ENCODE assay signal across 8 cellular contexts in the genomic region with DNA sequence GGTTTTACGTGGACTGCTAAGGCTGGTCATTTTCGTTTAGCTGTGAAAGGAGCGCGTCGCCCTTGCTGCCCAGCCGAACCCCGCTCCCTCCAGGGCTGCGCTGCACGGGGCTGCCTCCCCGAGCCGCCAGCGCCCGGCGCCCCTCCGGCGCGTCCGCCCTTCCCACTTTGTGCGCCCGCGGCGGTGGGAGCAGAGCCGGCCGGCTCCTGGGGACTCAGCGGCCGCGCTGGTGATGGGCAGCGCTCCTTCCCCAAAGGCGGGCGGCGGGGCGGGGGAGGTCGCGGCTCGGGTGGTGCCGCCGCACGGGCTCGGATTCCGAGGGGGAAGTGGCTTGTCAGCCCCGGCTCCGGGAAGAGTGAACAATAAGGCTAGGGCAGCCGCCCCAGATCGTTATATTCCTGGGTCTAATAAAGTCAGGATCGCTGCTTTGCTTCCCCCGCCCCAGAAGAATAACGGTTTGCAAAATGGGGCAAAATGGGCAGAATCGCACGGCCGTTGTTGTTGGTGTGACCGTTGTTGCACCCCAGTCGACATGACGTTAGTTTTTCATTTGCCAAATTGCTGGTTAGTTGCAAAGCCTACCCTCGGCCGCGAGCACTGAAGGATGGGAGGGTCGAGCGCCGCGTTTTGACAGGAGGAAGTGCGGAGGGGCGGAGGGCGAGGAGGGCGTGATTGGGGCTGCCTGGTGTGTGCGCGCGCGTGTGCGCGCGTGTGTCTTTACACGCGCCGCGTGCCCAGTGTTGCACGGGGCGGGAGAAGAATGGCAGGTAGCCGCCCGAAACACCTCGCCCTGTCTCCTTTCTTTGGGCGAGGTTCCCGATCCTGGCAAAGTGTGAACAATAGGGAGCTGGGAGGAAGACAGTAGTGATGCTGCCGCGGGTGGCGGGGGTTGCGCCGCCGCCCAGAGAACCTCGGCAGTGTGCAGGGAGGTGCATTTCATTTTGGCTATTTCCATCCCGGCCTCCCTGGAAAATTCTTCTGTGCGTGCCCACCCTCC. TPM values are rescaled to one million over a fixed set of nuclear protein-coding genes. Genes with fewer than 3 reads are reported as not detected.
DNase-seq lines count a peak whose midpoint lies in the region; ATAC-seq and TF ChIP-seq lines count a peak whose summit lies in the region.

No MANE protein-coding gene starts in this region.

- H3F3A ChIP-seq in GM23248 (ENCODE audit: insufficient read depth) = no peaks in the 10 kb centered on the region

- TF ChIP-seq POLR2A in testis (IDR thresholded peaks at IDR 0.05) = no peak

- no peaks in the 10 kb centered on the region for H3K79me2 ChIP-seq in GM23248 (ENCODE audit: insufficient read depth)

- H3K4me2 ChIP-seq in GM23248 (ENCODE audit: unreplicated experiment) = peak overlapping the region; percentile 81

- no peaks in the 10 kb centered on the region for H3K9me2 ChIP-seq in GM23248 (ENCODE audit: insufficient read depth)

- DNase-seq in AG04449 (ENCODE audit: low read depth, low spot score) (no peak), GM23248 (peak; percentile 30), RPMI7951 (ENCODE audit: low read depth) (peak; percentile 50), memory B cell (ENCODE audit: low spot score in 2 of 2) (no peak), testis (peak; percentile 29)

- peak overlapping the region; percentile 49 for H3K4me3 ChIP-seq in AG04449 (ENCODE audit: low read depth, low read length)
- H3K4me3 ChIP-seq in GM23248 = peak overlapping the region; percentile 65
- H3K4me3 ChIP-seq in duodenal mucosa (ENCODE audit: low read depth in 1 of 2, low read length in 2 of 2) = peak overlapping the region; percentile 61 to 66
- peak overlapping the region; percentile 53 to 65 for H3K4me3 ChIP-seq in testis

- H3K9me3 Mint-ChIP-seq in memory B cell = no peaks in the 10 kb centered on the region

- peak overlapping the region; percentile 78 for H3K4me3 Mint-ChIP-seq in memory B cell

- H3K27ac ChIP-seq in GM23248 (no peak overlapping the region), duodenal mucosa (ENCODE audit: low read depth, low read length) (no peak overlapping the region), testis (no peak overlapping the region)

- intact Hi-C loops in testis (cut with DNase I; ENCODE audit: low total_unique reads) = no loop called here

- ATAC-seq in memory B cell (ENCODE audit: low read depth) (no peak), GM21526 (IDR thresholded peaks at IDR 0.05; ENCODE audit: low FRiP score, unreplicated experiment) (no peak), HG03097 (IDR thresholded peaks at IDR 0.05; ENCODE audit: low FRiP score, unreplicated experiment) (no peak)

- H3K9me3 ChIP-seq in GM23248 (ENCODE audit: low read depth) (no peaks in the 10 kb centered on the region), duodenal mucosa (ENCODE audit: control insufficient read depth in 1 of 2, low read length in 2 of 2) (no peaks in the 10 kb centered on the region), testis (no peaks in the 10 kb centered on the region)

- POLR2A ChIA-PET in AG04449 (lab: Yijun Ruan, JAX) = no interaction called here

- H4K20me1 ChIP-seq in GM23248 (ENCODE audit: insufficient read depth) = no peaks in the 10 kb centered on the region

- in situ Hi-C loops in GM23248 (cut with MboI) = no loop called here

- H3K27me3 ChIP-seq in GM23248 (replicated peaks; ENCODE audit: insufficient read depth) (peaks cover 58% of the 10 kb centered on the region), duodenal mucosa (ENCODE audit: control insufficient read depth in 1 of 2, insufficient read depth in 2 of 2, low read length in 2 of 2) (peaks cover 35 to 42% of the 10 kb centered on the region in 2 donors), testis (no peaks in the 10 kb centered on the region)

- no peak overlapping the region for H3K27ac Mint-ChIP-seq in memory B cell

- no peak overlapping the region for H3K9ac ChIP-seq in GM23248
- H3K9ac ChIP-seq in duodenal mucosa (ENCODE audit: low read depth in 1 of 2, low read length in 2 of 2) = peak overlapping the region in 1 of 2 donors; percentile 1

- H3K4me1 ChIP-seq in GM23248 (ENCODE audit: insufficient read depth) = no peaks in the 10 kb centered on the region
- H3K4me1 ChIP-seq in duodenal mucosa (ENCODE audit: control insufficient read depth in 1 of 2, insufficient read depth in 2 of 2, low read length in 2 of 2) = peaks cover 0 to 7% of the 10 kb centered on the region in 2 donors
- H3K4me1 ChIP-seq in testis = peaks cover 6% of the 10 kb centered on the region

- TF ChIP-seq CTCF in AG04449 (IDR thresholded peaks at IDR 0.05; ENCODE audit: insufficient read depth, low read length, missing control alignments) (no peak), testis (IDR thresholded peaks at IDR 0.05) (no peak)

- H2AFZ ChIP-seq in GM23248 = peak overlapping the region; percentile 70

- H3K4me1 Mint-ChIP-seq in memory B cell = peaks cover 11% of the 10 kb centered on the region

- H3K36me3 ChIP-seq in GM23248 (ENCODE audit: low read depth) = no peaks in the 10 kb centered on the region
- H3K36me3 ChIP-seq in duodenal mucosa (ENCODE audit: control insufficient read depth in 1 of 2, insufficient read depth in 2 of 2, low read length in 2 of 2) = no peaks in the 10 kb centered on the region
- H3K36me3 ChIP-seq in testis (ENCODE audit: low read depth, missing control alignments) = no peaks in the 10 kb centered on the region

- WGBS in GM23248 (ENCODE audit: low coverage in 1 of 2, low lambda C conversion rate in 2 of 2, missing lambda C conversion rate in 2 of 2), 2 experiments = 1 to 2% methylated on average over 73 to 75 of the region's 91 CpGs
- WGBS in testis, 2 donors = 0% methylated on average over 50 to 90 of the region's 91 CpGs

- CTCF ChIA-PET in AG04449 (lab: Yijun Ruan, JAX) = no interaction called here

- H3K27me3 Mint-ChIP-seq in memory B cell = peaks cover 21% of the 10 kb centered on the region

- peaks cover 2% of the 10 kb centered on the region for H3K36me3 Mint-ChIP-seq in memory B cell

RNA-seq across cellular contexts. Expression of a gene that starts 0.8 kb away (rescaled TPM):
- total RNA-seq in GM23248 (2014; rRNA removed; shearing (Covaris generic)) = 1.8 and 3.8 TPM in 2 replicates
- polyA plus RNA-seq in GM23248 (2016; fragmentation: Nextera tagmentation; extraction: Ambion mirVana) (1.1 and 1.5 TPM in 2 replicates), testis (ENCODE audit: insufficient read depth, low read depth, low replicate concordance) (12.3 TPM)
- total RNA-seq in RPMI7951 (2014; rRNA removed; shearing (Covaris generic)) = 69.3 and 75.7 TPM in 2 replicates
- 10 to 100 TPM; 13.8 to 33.3 TPM for total RNA-seq in testis

Comparison
In these comparisons a context has a peak if more than half of its experiments do, and no peak if none do; other contexts are left out.
1. DNase-seq: peak in GM23248 (single experiment), RPMI7951 (single experiment) and testis (single experiment); none in AG04449 (single experiment) and memory B cell (0 of 2).
2. Peak in every context shown above with its lines, with median percentiles within 50 percentile points of each other: H3K4me3 ChIP-seq.